ENCODE assay signal across 13 cellular contexts in the genomic region with DNA sequence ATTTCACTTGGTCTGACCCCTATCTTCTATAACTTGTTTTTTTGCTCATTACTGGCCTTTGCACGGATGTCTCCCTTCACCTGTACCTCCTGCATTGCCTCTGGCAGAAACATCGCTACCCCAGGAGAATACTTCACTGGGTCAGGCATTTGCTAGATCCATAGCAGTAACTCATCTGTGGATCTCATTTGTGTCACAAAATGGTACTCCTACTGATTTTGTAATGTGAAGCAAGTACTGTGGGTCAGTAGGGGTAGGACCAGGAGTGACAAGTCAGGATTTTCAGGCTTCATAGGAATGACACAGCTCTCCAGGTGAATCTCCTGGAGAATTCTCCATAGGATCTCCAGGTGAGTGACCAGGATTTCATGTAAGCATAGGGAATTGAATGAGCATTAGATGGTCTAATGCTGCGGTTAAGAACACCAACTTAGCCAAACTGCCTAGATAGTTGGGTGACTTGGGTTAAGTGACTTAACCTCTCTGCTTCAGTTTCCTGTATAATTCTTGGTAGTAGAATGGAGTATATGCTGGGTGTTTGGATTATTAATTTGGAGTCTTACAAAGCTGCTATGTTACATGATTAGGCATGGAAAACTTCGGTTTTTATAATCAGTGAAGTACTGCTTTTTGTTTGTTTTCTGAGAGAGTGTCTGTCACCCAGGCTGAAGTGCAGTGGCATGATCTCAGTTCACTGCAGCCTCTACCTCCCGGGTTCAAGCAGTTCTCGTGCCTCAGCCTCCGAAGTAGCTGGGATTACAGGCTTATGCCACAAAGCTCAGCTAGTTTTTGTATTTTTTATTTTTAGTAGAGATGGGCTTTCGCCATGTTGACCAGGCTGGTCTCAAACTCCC. TPM values are rescaled to one million over a fixed set of nuclear protein-coding genes. Genes with fewer than 3 reads are reported as not detected.
A peak's percentile ranks its signal among the peaks of the same experiment; 100 is the strongest.
DNase-seq lines count a peak whose midpoint lies in the region; TF ChIP-seq lines count a peak whose summit lies in the region.
"Had no signal": no experiment of that assay in that cellular context is flagged by ENCODE, and none has a peak within 500 bp of the region (broad histone marks: within the 10 kb centered on the region; RNA-seq: fewer than 3 reads in every experiment).

No MANE protein-coding gene starts in this region.

- H4K91ac ChIP-seq in H9 (ENCODE audit: insufficient read length, low read depth, low read length), result no peak overlapping the region

- peaks cover 49% of the 10 kb centered on the region for H3K4me1 Mint-ChIP-seq in activated T-cell treated with anti-CD3 and anti-CD28 coated beads, Interleukin-2, amount 50 U/mL, for 24 hours (ENCODE audit: low read depth)
- peaks cover 39 to 41% of the 10 kb centered on the region in 2 experiments for H3K4me1 Mint-ChIP-seq in H9
- peaks cover 61% of the 10 kb centered on the region for H3K4me1 Mint-ChIP-seq in activated T-helper 1 cell treated with anti-CD3 and anti-CD28 coated beads, Interleukin-12 subunit alpha, Interleukin-12 subunit beta, Interleukin-2, Interleukin-4 antibody, amounts not matched to agents 30 ng/mL and 10 ng/mL and 1 ng/mL, durations not matched to agents 14 hours and 24 hours and 36 hours (ENCODE audit: low read depth)
- H3K4me1 Mint-ChIP-seq in osteocyte (ENCODE audit: unreplicated experiment), result peaks cover 34% of the 10 kb centered on the region

- no peak overlapping the region for H3K14ac ChIP-seq in H9 (ENCODE audit: insufficient read depth, low read length)

- H4K20me1 ChIP-seq in H9 (ENCODE audit: control insufficient read depth, insufficient read depth, insufficient read length), result no peaks in the 10 kb centered on the region
- peaks cover 37% of the 10 kb centered on the region for H4K20me1 ChIP-seq in hepatocyte (ENCODE audit: insufficient read depth, poor library complexity, severe bottlenecking)

- no peak overlapping the region for H3K18ac ChIP-seq in H9 (ENCODE audit: insufficient read length, low read depth, low read length)

- no peak overlapping the region for H3T11ph ChIP-seq in H9 (ENCODE audit: low read length)

- peaks cover 2% of the 10 kb centered on the region for H3K9me3 Mint-ChIP-seq in activated T-cell treated with anti-CD3 and anti-CD28 coated beads, Interleukin-2, amount 50 U/mL, for 24 hours
- H3K9me3 Mint-ChIP-seq in H9, result peaks cover 1 to 3% of the 10 kb centered on the region in 2 experiments; a peak in 1 of 5 replicates
- H3K9me3 Mint-ChIP-seq in activated T-helper 1 cell treated with anti-CD3 and anti-CD28 coated beads, Interleukin-12 subunit alpha, Interleukin-12 subunit beta, Interleukin-2, Interleukin-4 antibody, amounts not matched to agents 30 ng/mL and 10 ng/mL and 1 ng/mL, durations not matched to agents 14 hours and 24 hours and 36 hours, result no peaks in the 10 kb centered on the region
- no peaks in the 10 kb centered on the region for H3K9me3 Mint-ChIP-seq in osteocyte (ENCODE audit: unreplicated experiment)

- H4K5ac ChIP-seq in H9 (ENCODE audit: insufficient read length, low read depth, low read length), result no peak overlapping the region

- no peaks in the 10 kb centered on the region for H3K9me3 ChIP-seq in H9 (ENCODE audit: control insufficient read depth, low read depth, low read length)
- H3K9me3 ChIP-seq in hepatocyte (ENCODE audit: low read depth), result no peaks in the 10 kb centered on the region
- H3K9me3 ChIP-seq: SJSA1 had no signal

- H3K4me2 ChIP-seq in H9 (ENCODE audit: insufficient read depth, insufficient read length, low read length), result no peak overlapping the region
- no peak overlapping the region for H3K4me2 ChIP-seq in hepatocyte

- WGBS in H9 (ENCODE audit: extremely low coverage, insufficient read length, low lambda C conversion rate), result no CpG with 5 or more reads among the region's 8 CpGs
- 90% methylated on average over 8 of the region's 8 CpGs for WGBS in hepatocyte (ENCODE audit: low lambda C conversion rate, missing lambda C conversion rate)

- H3K56ac ChIP-seq in H9 (ENCODE audit: insufficient read length, low read depth, low read length), result no peak overlapping the region

- H3K23ac ChIP-seq in H9 (ENCODE audit: insufficient read length, low read depth, low read length), result no peak overlapping the region

- CTCF ChIA-PET in GM10248 (lab: Yijun Ruan, JAX), result interaction anchor here (2.3 kb wide), 1 partner anchor 16 kb away, joined by 8 read pairs; no protein-coding TSS in a partner anchor

- H3K27me3 Mint-ChIP-seq in activated T-cell treated with anti-CD3 and anti-CD28 coated beads, Interleukin-2, amount 50 U/mL, for 24 hours, result no peaks in the 10 kb centered on the region
- H3K27me3 Mint-ChIP-seq in H9 (ENCODE audit: low read depth) (no peaks in the 10 kb centered on the region; the same call in 1 of the 2 replicates), osteocyte (ENCODE audit: unreplicated experiment) (no peaks in the 10 kb centered on the region)
- H3K27me3 Mint-ChIP-seq in activated T-helper 1 cell treated with anti-CD3 and anti-CD28 coated beads, Interleukin-12 subunit alpha, Interleukin-12 subunit beta, Interleukin-2, Interleukin-4 antibody, amounts not matched to agents 30 ng/mL and 10 ng/mL and 1 ng/mL, durations not matched to agents 14 hours and 24 hours and 36 hours (ENCODE audit: insufficient read depth), result no peaks in the 10 kb centered on the region

- H3K79me1 ChIP-seq in H9 (ENCODE audit: insufficient read depth, low read depth, low read length, poor library complexity, severe bottlenecking), result peaks cover 6% of the 10 kb centered on the region

- TF ChIP-seq CTCF in H9 (conservative IDR thresholded peaks at IDR 0.05), result no peak
- TF ChIP-seq CTCF in osteocyte (IDR thresholded peaks at IDR 0.05), result no peak
- no peak for TF ChIP-seq CTCF in GM10248 (IDR thresholded peaks at IDR 0.05; ENCODE audit: control extremely low read depth, extremely low read depth, low read depth, missing control alignments)
- no peak for TF ChIP-seq CTCF in hepatocyte (IDR thresholded peaks at IDR 0.05; ENCODE audit: poor library complexity)

- H3K79me2 ChIP-seq in H9 (ENCODE audit: insufficient read depth, low read length) (peaks cover 13% of the 10 kb centered on the region; the same call in 1 of the 2 replicates), hepatocyte (peaks cover 47% of the 10 kb centered on the region)

- no peaks in the 10 kb centered on the region for H3K9me2 ChIP-seq in hepatocyte (replicated peaks; ENCODE audit: insufficient read depth)

- peaks cover 97% of the 10 kb centered on the region for H3K36me3 Mint-ChIP-seq in activated T-cell treated with anti-CD3 and anti-CD28 coated beads, Interleukin-2, amount 50 U/mL, for 24 hours (ENCODE audit: low read depth)
- peaks cover 73 to 82% (median 76%) of the 10 kb centered on the region in 3 experiments for H3K36me3 Mint-ChIP-seq in H9 (ENCODE audit: insufficient read depth in 1 of 3, low read depth in 3 of 3)
- H3K36me3 Mint-ChIP-seq in activated T-helper 1 cell treated with anti-CD3 and anti-CD28 coated beads, Interleukin-12 subunit alpha, Interleukin-12 subunit beta, Interleukin-2, Interleukin-4 antibody, amounts not matched to agents 30 ng/mL and 10 ng/mL and 1 ng/mL, durations not matched to agents 14 hours and 24 hours and 36 hours (ENCODE audit: low read depth), result peaks cover 70% of the 10 kb centered on the region
- H3K36me3 Mint-ChIP-seq in osteocyte (ENCODE audit: unreplicated experiment), result peaks cover 64% of the 10 kb centered on the region

- H3K4ac ChIP-seq in H9 (ENCODE audit: low read depth, low read length), result no peak overlapping the region

- peak; percentile 37 for DNase-seq in activated T-cell treated with anti-CD3 and anti-CD28 coated beads, Interleukin-2, amount 50 U/mL, for 24 hours
- no peak for DNase-seq in activated T-cell treated with anti-CD3 and anti-CD28 coated beads, Interleukin-2, amount 50 U/mL, for 48 hours
- DNase-seq in H9, result no peak
- no peak for DNase-seq in activated T-helper 1 cell treated with anti-CD3 and anti-CD28 coated beads, Interleukin-12 subunit alpha, Interleukin-12 subunit beta, Interleukin-2, Interleukin-4 antibody, amounts not matched to agents 30 ng/mL and 10 ng/mL and 1 ng/mL, durations not matched to agents 14 hours and 24 hours and 36 hours (ENCODE audit: low spot score)
- DNase-seq in osteocyte (ENCODE audit: extremely low spot score, unreplicated experiment), result no peak
- no peak for DNase-seq in cerebellar nuclear complex (lab: John Stamatoyannopoulos, UW)
- DNase-seq in GM10248 (ENCODE audit: extremely low spot score), result no peak
- no peak for DNase-seq in hepatocyte (ENCODE audit: low spot score)
- DNase-seq: activated naive CD4-positive, alpha-beta T cell treated with Interleukin-2 at 50 U/mL for 16 hours; kidney; NCI-H2029 treated with DMSO at 0.1 percent for 48 hours; stimulated activated CD4-positive, alpha-beta T cell treated with anti-CD3 and anti-CD28 coated beads, Interleukin-1b, Interleukin-23, amount 100 ng/mL, for 48 hours had no signal

- no peak overlapping the region for H4K8ac ChIP-seq in H9 (replicated peaks; ENCODE audit: insufficient read length, low read depth, low read length)

- H3K4me3 Mint-ChIP-seq in activated T-cell treated with anti-CD3 and anti-CD28 coated beads, Interleukin-2, amount 50 U/mL, for 24 hours, result peak overlapping the region; percentile 91
- no peak overlapping the region; a peak in 1 of 5 replicates for H3K4me3 Mint-ChIP-seq in H9
- H3K4me3 Mint-ChIP-seq in activated T-helper 1 cell treated with anti-CD3 and anti-CD28 coated beads, Interleukin-12 subunit alpha, Interleukin-12 subunit beta, Interleukin-2, Interleukin-4 antibody, amounts not matched to agents 30 ng/mL and 10 ng/mL and 1 ng/mL, durations not matched to agents 14 hours and 24 hours and 36 hours, result peak overlapping the region; percentile 50
- no peak overlapping the region for H3K4me3 Mint-ChIP-seq in osteocyte (ENCODE audit: unreplicated experiment)

- H3K23me2 ChIP-seq in H9 (ENCODE audit: insufficient read length, low read depth, low read length, poor library complexity, severe bottlenecking), result peaks cover 7% of the 10 kb centered on the region

- H3K27ac Mint-ChIP-seq in activated T-cell treated with anti-CD3 and anti-CD28 coated beads, Interleukin-2, amount 50 U/mL, for 24 hours, result peak overlapping the region; percentile 97
- H3K27ac Mint-ChIP-seq in H9, result peak overlapping the region; percentile 4 to 83 (median 80); a peak in 5 of 7 replicates
- H3K27ac Mint-ChIP-seq in activated T-helper 1 cell treated with anti-CD3 and anti-CD28 coated beads, Interleukin-12 subunit alpha, Interleukin-12 subunit beta, Interleukin-2, Interleukin-4 antibody, amounts not matched to agents 30 ng/mL and 10 ng/mL and 1 ng/mL, durations not matched to agents 14 hours and 24 hours and 36 hours, result no peak overlapping the region
- H3K27ac Mint-ChIP-seq in osteocyte (ENCODE audit: unreplicated experiment), result peak overlapping the region; percentile 16

- H2BK20ac ChIP-seq in H9 (ENCODE audit: low read depth, low read length, poor library complexity, severe bottlenecking), result no peak overlapping the region

- H2BK12ac ChIP-seq in H9 (ENCODE audit: insufficient read length, low read depth, low read length), result no peak overlapping the region

- no peak overlapping the region for H2AK5ac ChIP-seq in H9 (ENCODE audit: insufficient read length, low read length)

- H3K4me3 ChIP-seq in hepatocyte, result no peak overlapping the region
- H3K4me3 ChIP-seq: SJSA1 had no signal

- no peak overlapping the region for H3K9ac ChIP-seq in H9 (ENCODE audit: extremely low read depth, insufficient read length, low read length)

- H3K27ac ChIP-seq in H9 (ENCODE audit: insufficient read length, low read depth, low read length) (peak overlapping the region; percentile 49), hepatocyte (no peak overlapping the region)
- H3K27ac ChIP-seq: SJSA1 had no signal

- H2AFZ ChIP-seq in H9 (ENCODE audit: low read length) (no peak overlapping the region), hepatocyte (no peak overlapping the region)

- POLR2A ChIA-PET in GM10248 (lab: Yijun Ruan, JAX), result no interaction called here

- no peak overlapping the region for H2BK15ac ChIP-seq in H9 (ENCODE audit: low read depth, low read length)

- H3K27me3 ChIP-seq in H9 (ENCODE audit: insufficient read depth, low read length) (no peaks in the 10 kb centered on the region), hepatocyte (no peaks in the 10 kb centered on the region)
- H3K27me3 ChIP-seq: SJSA1 had no signal

- no peak overlapping the region for H2BK120ac ChIP-seq in H9 (ENCODE audit: low read depth, low read length, poor library complexity, severe bottlenecking)

- intact Hi-C loops in activated T-helper 1 cell treated with anti-CD3 and anti-CD28 coated beads, Interleukin-12 subunit alpha, Interleukin-12 subunit beta, Interleukin-2, Interleukin-4 antibody, amounts not matched to agents 30 ng/mL and 10 ng/mL and 1 ng/mL, durations not matched to agents 14 hours and 24 hours and 36 hours (cut with micrococcal nuclease), result no loop called here

- peaks cover 14% of the 10 kb centered on the region for H3K36me3 ChIP-seq in hepatocyte (replicated peaks; ENCODE audit: insufficient read depth, low read depth)

- H3K4me1 ChIP-seq in H9 (ENCODE audit: insufficient read depth, low read length) (peaks cover 3% of the 10 kb centered on the region; the same call in 1 of the 2 replicates), hepatocyte (ENCODE audit: insufficient read depth) (peaks cover 18% of the 10 kb centered on the region)

- no peak overlapping the region for H2BK5ac ChIP-seq in H9 (ENCODE audit: insufficient read length, low read length)

RNA-seq across cellular contexts. Expression of gene RPL37A, which starts 4.4 kb away (rescaled TPM):
- total RNA-seq in H9 (2021) (3,719 and 3,769 TPM in 2 replicates), osteocyte (2,580 and 2,608 TPM in 2 replicates), hepatocyte (1,119 and 1,301 TPM in 2 replicates)
- total RNA-seq in activated T-helper 1 cell treated with anti-CD3 and anti-CD28 coated beads, Interleukin-12 subunit alpha, Interleukin-12 subunit beta, Interleukin-2, Interleukin-4 antibody, amounts not matched to agents 30 ng/mL and 10 ng/mL and 1 ng/mL, durations not matched to agents 14 hours and 24 hours and 36 hours, result 2,803 and 2,922 TPM in 2 replicates
- polyA plus RNA-seq in hepatocyte, result 1,011 and 1,060 TPM in 2 replicates

Comparison
In these comparisons a context has a peak if more than half of its experiments do, and no peak if none do; other contexts are left out.
1. H3K4me3 Mint-ChIP-seq: peak in activated T-cell treated with anti-CD3 and anti-CD28 coated beads, Interleukin-2, amount 50 U/mL, for 24 hours (single experiment) and activated T-helper 1 cell treated with anti-CD3 and anti-CD28 coated beads, Interleukin-12 subunit alpha, Interleukin-12 subunit beta, Interleukin-2, Interleukin-4 antibody, amounts not matched to agents 30 ng/mL and 10 ng/mL and 1 ng/mL, durations not matched to agents 14 hours and 24 hours and 36 hours (single experiment); none in H9 (0 of 2) and osteocyte (single experiment).